Comparison of ENCODE assay signal across 15 cellular contexts in the genomic region with DNA sequence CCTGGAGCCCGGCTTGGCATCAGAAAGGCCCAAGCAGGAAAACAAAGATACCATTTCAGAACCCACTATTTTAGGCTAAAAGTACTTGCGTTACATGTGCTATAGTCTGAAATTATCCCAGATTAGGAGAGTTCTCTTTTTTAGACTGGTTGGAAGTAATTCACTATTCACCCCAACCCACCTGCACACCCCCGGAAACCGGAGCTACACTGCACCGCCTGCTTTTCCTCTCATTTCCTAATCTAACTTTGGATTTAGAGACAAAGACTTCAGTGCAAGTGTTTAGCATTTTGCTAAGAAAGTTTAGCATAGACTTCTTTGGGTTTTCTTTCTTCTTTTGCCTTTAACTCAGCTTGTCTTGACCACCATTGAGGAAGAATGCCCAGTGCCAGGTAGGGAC.
A peak's percentile ranks its signal among the peaks of the same experiment; 100 is the strongest.
DNase-seq lines count a peak whose midpoint lies in the region; ATAC-seq and TF ChIP-seq lines count a peak whose summit lies in the region.
"Had no signal": no experiment of that assay in that cellular context is flagged by ENCODE, and none has a peak within 500 bp of the region (broad histone marks: within the 10 kb centered on the region; RNA-seq: fewer than 3 reads in every experiment).

No MANE protein-coding gene starts in this region.

- DNase-seq in activated CD8-positive, alpha-beta memory T cell treated with anti-CD3 and anti-CD28 coated beads, Interleukin-2, amount 10 ng/mL, durations not matched to agents 7 days and 5 days: no peak
- no peak for DNase-seq in activated CD8-positive, alpha-beta memory T cell treated with anti-CD3 and anti-CD28 coated beads for 24 hours
- DNase-seq in CD14-positive monocyte (ENCODE audit: low spot score) (no peak), DMS53 (lab: John Stamatoyannopoulos, UW) (no peak), HuH-7.5 (ENCODE audit: low spot score) (no peak)
- DNase-seq in activated CD8-positive, alpha-beta T cell treated with anti-CD3 and anti-CD28 coated beads, Interleukin-2, amount 10 ng/mL, durations not matched to agents 7 days and 5 days: no peak
- no peak for DNase-seq in naive thymus-derived CD4-positive, alpha-beta T cell
- DNase-seq: C1 segment of cervical spinal cord, COR-L47, NCI-H187, NCI-H446, NCI-H69 had no signal

- H3K27me3 Mint-ChIP-seq in activated CD8-positive, alpha-beta memory T cell treated with anti-CD3 and anti-CD28 coated beads, Interleukin-2, amount 10 ng/mL, durations not matched to agents 7 days and 5 days: no peaks in the 10 kb centered on the region
- peaks cover 0 to 6% (median 0%) of the 10 kb centered on the region in 3 donors for H3K27me3 Mint-ChIP-seq in CD14-positive monocyte (ENCODE audit: low read depth in 3 of 3)
- H3K27me3 Mint-ChIP-seq in activated CD8-positive, alpha-beta T cell treated with anti-CD3 and anti-CD28 coated beads, Interleukin-2, amount 10 ng/mL, durations not matched to agents 7 days and 5 days (ENCODE audit: low read depth): no peaks in the 10 kb centered on the region
- H3K27me3 Mint-ChIP-seq in naive thymus-derived CD4-positive, alpha-beta T cell: no peaks in the 10 kb centered on the region

- peaks cover 19% of the 10 kb centered on the region for H3K4me1 Mint-ChIP-seq in activated CD8-positive, alpha-beta memory T cell treated with anti-CD3 and anti-CD28 coated beads, Interleukin-2, amount 10 ng/mL, durations not matched to agents 7 days and 5 days
- peaks cover 55% of the 10 kb centered on the region for H3K4me1 Mint-ChIP-seq in CD14-positive monocyte
- peaks cover 36% of the 10 kb centered on the region for H3K4me1 Mint-ChIP-seq in activated CD8-positive, alpha-beta T cell treated with anti-CD3 and anti-CD28 coated beads, Interleukin-2, amount 10 ng/mL, durations not matched to agents 7 days and 5 days (ENCODE audit: low read depth)
- H3K4me1 Mint-ChIP-seq in naive thymus-derived CD4-positive, alpha-beta T cell: peaks cover 13 to 39% (median 27%) of the 10 kb centered on the region in 7 donors

- peak overlapping the region; percentile 27 for H3K27ac Mint-ChIP-seq in activated CD8-positive, alpha-beta memory T cell treated with anti-CD3 and anti-CD28 coated beads, Interleukin-2, amount 10 ng/mL, durations not matched to agents 7 days and 5 days
- H3K27ac Mint-ChIP-seq in CD14-positive monocyte: peak overlapping the region in 4 of 7 donors; percentile 76 to 96 (median 86)
- H3K27ac Mint-ChIP-seq in activated CD8-positive, alpha-beta T cell treated with anti-CD3 and anti-CD28 coated beads, Interleukin-2, amount 10 ng/mL, durations not matched to agents 7 days and 5 days: peak overlapping the region; percentile 57
- H3K27ac Mint-ChIP-seq in naive thymus-derived CD4-positive, alpha-beta T cell: peak overlapping the region in 6 of 9 donors; percentile 18 to 81 (median 54)

- no peak for TF ChIP-seq CTCF in CD14-positive monocyte (IDR thresholded peaks at IDR 0.05)

- peaks cover 64 to 96% (median 70%) of the 10 kb centered on the region in 3 experiments for H3K36me3 ChIP-seq in naive thymus-derived CD4-positive, alpha-beta T cell (ENCODE audit: control insufficient read depth in 2 of 3, insufficient read depth in 3 of 3, low read length in 3 of 3)

- no peaks in the 10 kb centered on the region for H3K9me3 Mint-ChIP-seq in activated CD8-positive, alpha-beta memory T cell treated with anti-CD3 and anti-CD28 coated beads, Interleukin-2, amount 10 ng/mL, durations not matched to agents 7 days and 5 days (ENCODE audit: low read depth)
- H3K9me3 Mint-ChIP-seq in CD14-positive monocyte: peaks cover 0 to 3% (median 0%) of the 10 kb centered on the region in 7 donors
- H3K9me3 Mint-ChIP-seq in activated CD8-positive, alpha-beta T cell treated with anti-CD3 and anti-CD28 coated beads, Interleukin-2, amount 10 ng/mL, durations not matched to agents 7 days and 5 days (ENCODE audit: insufficient read depth): no peaks in the 10 kb centered on the region
- H3K9me3 Mint-ChIP-seq in naive thymus-derived CD4-positive, alpha-beta T cell: peaks cover 0 to 3% (median 0%) of the 10 kb centered on the region in 11 donors

- no peak overlapping the region for H3K27ac ChIP-seq in naive thymus-derived CD4-positive, alpha-beta T cell (ENCODE audit: low read depth, low read length)
- H3K27ac ChIP-seq: A549 had no signal

- intact Hi-C loops in CD14-positive monocyte (cut with micrococcal nuclease): no loop called here
- intact Hi-C loops in naive thymus-derived CD4-positive, alpha-beta T cell (cut with micrococcal nuclease): no loop called here

- H3K4me3 Mint-ChIP-seq in activated CD8-positive, alpha-beta memory T cell treated with anti-CD3 and anti-CD28 coated beads, Interleukin-2, amount 10 ng/mL, durations not matched to agents 7 days and 5 days: no peak overlapping the region
- H3K4me3 Mint-ChIP-seq in CD14-positive monocyte: no peak overlapping the region
- H3K4me3 Mint-ChIP-seq in activated CD8-positive, alpha-beta T cell treated with anti-CD3 and anti-CD28 coated beads, Interleukin-2, amount 10 ng/mL, durations not matched to agents 7 days and 5 days: peak overlapping the region; percentile 5
- no peak overlapping the region for H3K4me3 Mint-ChIP-seq in naive thymus-derived CD4-positive, alpha-beta T cell

- CTCF ChIA-PET in activated CD8-positive, alpha-beta memory T cell treated with anti-CD3 and anti-CD28 coated beads, Interleukin-2, amount 10 ng/mL, durations not matched to agents 7 days and 5 days (lab: Charles Lee): no interaction called here
- CTCF ChIA-PET in activated CD8-positive, alpha-beta T cell treated with anti-CD3 and anti-CD28 coated beads, Interleukin-2, amount 10 ng/mL, durations not matched to agents 7 days and 5 days (lab: Charles Lee): interaction anchor here (0.8 kb wide), 1 partner anchor 20 kb away, joined by 3 read pairs; no protein-coding TSS in a partner anchor
- CTCF ChIA-PET in naive thymus-derived CD4-positive, alpha-beta T cell (lab: Charles Lee): no interaction called here

- POLR2A ChIA-PET in activated CD8-positive, alpha-beta T cell treated with anti-CD3 and anti-CD28 coated beads, Interleukin-2, amount 10 ng/mL, durations not matched to agents 7 days and 5 days (lab: Charles Lee): no interaction called here
- POLR2A ChIA-PET in naive thymus-derived CD4-positive, alpha-beta T cell (lab: Charles Lee): interaction anchor here (0.9 kb wide), 1 partner anchor 11 kb away, joined by 3 read pairs; no protein-coding TSS in a partner anchor

- peaks cover 84% of the 10 kb centered on the region for H3K36me3 Mint-ChIP-seq in activated CD8-positive, alpha-beta memory T cell treated with anti-CD3 and anti-CD28 coated beads, Interleukin-2, amount 10 ng/mL, durations not matched to agents 7 days and 5 days
- peaks cover 80 to 89% of the 10 kb centered on the region in 2 donors for H3K36me3 Mint-ChIP-seq in CD14-positive monocyte
- H3K36me3 Mint-ChIP-seq in activated CD8-positive, alpha-beta T cell treated with anti-CD3 and anti-CD28 coated beads, Interleukin-2, amount 10 ng/mL, durations not matched to agents 7 days and 5 days (ENCODE audit: low read depth): peaks cover 88% of the 10 kb centered on the region
- peaks cover 10 to 79% (median 49%) of the 10 kb centered on the region in 5 donors for H3K36me3 Mint-ChIP-seq in naive thymus-derived CD4-positive, alpha-beta T cell

- no peak overlapping the region for H3K4me3 ChIP-seq in naive thymus-derived CD4-positive, alpha-beta T cell (ENCODE audit: low read length)
- H3K4me3 ChIP-seq: A549, K562 had no signal

- no peak for ATAC-seq in activated CD8-positive, alpha-beta memory T cell treated with anti-CD3 and anti-CD28 coated beads, Interleukin-2, amount 10 ng/mL, durations not matched to agents 7 days and 5 days
- ATAC-seq in activated CD8-positive, alpha-beta T cell treated with anti-CD3 and anti-CD28 coated beads, Interleukin-2, amount 10 ng/mL, durations not matched to agents 7 days and 5 days: no peak
- ATAC-seq in naive thymus-derived CD4-positive, alpha-beta T cell: no peak
- no peak for ATAC-seq in GM18870 (IDR thresholded peaks at IDR 0.05; ENCODE audit: unreplicated experiment)
- ATAC-seq: A549, K562 had no signal

- H3K4me1 ChIP-seq in naive thymus-derived CD4-positive, alpha-beta T cell (ENCODE audit: control insufficient read depth in 2 of 2, insufficient read depth in 2 of 2, low read length in 2 of 2): no peaks in the 10 kb centered on the region
- H3K4me1 ChIP-seq: A549 had no signal

- no peaks in the 10 kb centered on the region for H3K27me3 ChIP-seq in naive thymus-derived CD4-positive, alpha-beta T cell (ENCODE audit: control insufficient read depth in 2 of 2, insufficient read depth in 2 of 2, low read length in 2 of 2)

- H3K9me3 ChIP-seq in naive thymus-derived CD4-positive, alpha-beta T cell (ENCODE audit: control insufficient read depth in 2 of 3, low read length in 3 of 3): no peaks in the 10 kb centered on the region
- H3K9me3 ChIP-seq: A549 had no signal

Comparison
In these comparisons a context has a peak if more than half of its experiments do, and no peak if none do; other contexts are left out.
1. H3K27ac Mint-ChIP-seq: peak in every context shown above with its lines; median percentile 86 in CD14-positive monocyte; 57 in activated CD8-positive, alpha-beta T cell treated with anti-CD3 and anti-CD28 coated beads, Interleukin-2, amount 10 ng/mL, durations not matched to agents 7 days and 5 days; 54 in naive thymus-derived CD4-positive, alpha-beta T cell; 27 in activated CD8-positive, alpha-beta memory T cell treated with anti-CD3 and anti-CD28 coated beads, Interleukin-2, amount 10 ng/mL, durations not matched to agents 7 days and 5 days.